In the genomic region with DNA sequence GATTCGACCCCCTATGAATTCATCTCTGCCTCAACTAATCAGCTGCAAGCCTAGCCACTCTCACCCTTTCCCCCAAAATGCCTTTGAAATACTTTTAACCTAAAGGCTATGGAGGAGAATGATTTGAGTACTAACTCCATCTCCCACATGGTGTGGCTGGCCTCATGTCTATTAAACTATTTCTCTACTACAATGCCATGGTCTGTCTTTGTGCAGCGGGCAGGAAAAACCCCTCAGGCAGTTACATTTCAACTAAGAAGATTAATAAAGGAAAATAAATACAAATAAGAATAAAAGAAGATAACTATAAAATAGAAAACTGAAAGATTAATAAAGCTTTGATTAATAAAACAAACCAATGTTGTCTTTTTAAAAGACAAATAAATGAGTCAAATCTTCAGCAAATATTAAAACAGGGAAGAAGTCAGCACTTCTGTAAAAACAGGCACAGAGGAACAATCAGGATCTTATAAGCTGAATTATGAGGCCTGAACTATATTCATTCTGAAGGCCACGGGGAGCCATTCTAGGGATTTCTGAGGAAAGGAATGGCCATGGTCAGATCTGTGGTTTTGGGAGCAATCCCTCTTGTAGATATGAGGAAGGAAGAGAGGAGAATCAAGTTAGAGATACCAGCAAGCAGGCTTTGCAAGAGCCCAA, we compare ENCODE assay signal across 14 cellular contexts.
DNase-seq lines count a peak whose midpoint lies in the region; ATAC-seq and TF ChIP-seq lines count a peak whose summit lies in the region.
"Had no signal": no experiment of that assay in that cellular context is flagged by ENCODE, and none has a peak within 500 bp of the region (broad histone marks: within the 10 kb centered on the region; RNA-seq: fewer than 3 reads in every experiment).

No MANE protein-coding gene starts in this region.

- BruUV-seq in Calu3 (replicated peaks; lab: Mats Ljungman, UMichigan) (no TSS peak), PC-9 (replicated peaks; lab: Mats Ljungman, UMichigan) (no TSS peak)

- 0 out of 2 replicates have a peak overlapping the region, but pooled peaks have one; percentile 2 for H3K27ac ChIP-seq in PC-9
- H3K27ac ChIP-seq: BLaER1 treated with 17β-estradiol and CSF1 and Interleukin-3, amounts not matched to agents 10 nM and 100 nM had no signal

- H3K9me2 ChIP-seq in PC-9 (ENCODE audit: insufficient read depth) = no peaks in the 10 kb centered on the region

- 0 out of 2 replicates have a peak overlapping the region, but pooled peaks have one; percentile 3 for H3K4me2 ChIP-seq in PC-9
- H3K4me2 ChIP-seq: BLaER1 treated with 17β-estradiol and CSF1 and Interleukin-3, amounts not matched to agents 10 nM and 100 nM had no signal

- no peaks in the 10 kb centered on the region for H3K79me2 ChIP-seq in PC-9 (ENCODE audit: low read depth)

- intact Hi-C loops in Calu3 (cut with micrococcal nuclease; ENCODE audit: unreplicated experiment) = no loop called here
- intact Hi-C loops in PC-9 (cut with micrococcal nuclease; ENCODE audit: unreplicated experiment) = no loop called here

- TF ChIP-seq CTCF in Calu3 (IDR thresholded peaks at IDR 0.05; ENCODE audit: unreplicated experiment) (no peak), PC-9 (conservative IDR thresholded peaks at IDR 0.05) (no peak)

- 0 out of 2 replicates have a peak, but pooled peaks cover 10% of the 10 kb centered on the region for H3K36me3 ChIP-seq in PC-9 (ENCODE audit: low read depth)

- no peaks in the 10 kb centered on the region for H3K9me3 ChIP-seq in PC-9 (ENCODE audit: insufficient read depth, low read depth)

- POLR2A ChIA-PET in PC-9 (lab: Charles Lee; ENCODE audit: unreplicated experiment) = no interaction called here

- CTCF ChIA-PET in Calu3 (lab: Charles Lee) (interaction anchor here (0.6 to 1.1 kb wide), 4 partner anchors 9 to 42 kb away, joined by 3 to 6 read pairs (median 4); no protein-coding TSS in a partner anchor), PC-9 (lab: Charles Lee) (no interaction called here)

- no peaks in the 10 kb centered on the region for H3K27me3 ChIP-seq in PC-9 (ENCODE audit: insufficient read depth, low read depth)
- H3K27me3 ChIP-seq: BLaER1 treated with 17β-estradiol and CSF1 and Interleukin-3, amounts not matched to agents 10 nM and 100 nM had no signal

- no peak overlapping the region for H2AFZ ChIP-seq in PC-9

- peaks cover 3% of the 10 kb centered on the region; the same call in 1 of the 2 replicates for H3F3A ChIP-seq in PC-9 (ENCODE audit: insufficient read depth, low read depth)

- no peak for DNase-seq in Calu3
- DNase-seq in PC-9 = no peak
- DNase-seq in foreskin melanocyte = peak; percentile 88
- DNase-seq in retina = no peak
- no peak for DNase-seq in natural killer cell treated with Interleukin-12 subunit alpha and Interleukin-12 subunit beta and Interleukin-15 and Interleukin-18, amount 100 ng/mL, for 72 hours (ENCODE audit: low spot score)
- DNase-seq: ACHN; CD4-positive, CD25-positive, alpha-beta regulatory T cell; DMS 273 treated with DMSO at 0.1 percent for 48 hours; DMS79 treated with DMSO at 0.1 percent for 48 hours; EL; HCEC 1CT; HFFc6 had no signal

- H3K4me1 Mint-ChIP-seq in Calu3 (ENCODE audit: low read depth, unreplicated experiment) = peaks cover 49% of the 10 kb centered on the region
- H3K4me1 Mint-ChIP-seq in natural killer cell treated with Interleukin-12 subunit alpha and Interleukin-12 subunit beta and Interleukin-15 and Interleukin-18, amount 100 ng/mL, for 72 hours (ENCODE audit: low read depth in 2 of 2) = no peaks in the 10 kb centered on the region

- H3K27me3 Mint-ChIP-seq in Calu3 (ENCODE audit: unreplicated experiment) = no peaks in the 10 kb centered on the region
- no peaks in the 10 kb centered on the region for H3K27me3 Mint-ChIP-seq in natural killer cell treated with Interleukin-12 subunit alpha and Interleukin-12 subunit beta and Interleukin-15 and Interleukin-18, amount 100 ng/mL, for 72 hours
- H3K27me3 Mint-ChIP-seq: CD4-positive, CD25-positive, alpha-beta regulatory T cell had no signal

- no peak overlapping the region for H3K4me3 Mint-ChIP-seq in Calu3 (ENCODE audit: low read depth, unreplicated experiment)
- H3K4me3 Mint-ChIP-seq in natural killer cell treated with Interleukin-12 subunit alpha and Interleukin-12 subunit beta and Interleukin-15 and Interleukin-18, amount 100 ng/mL, for 72 hours = no peak overlapping the region
- H3K4me3 Mint-ChIP-seq: CD4-positive, CD25-positive, alpha-beta regulatory T cell; HFFc6 had no signal

- no peak overlapping the region for H3K4me3 ChIP-seq in PC-9
- H3K4me3 ChIP-seq: BLaER1 treated with 17β-estradiol and CSF1 and Interleukin-3, amounts not matched to agents 10 nM and 100 nM had no signal

- no peaks in the 10 kb centered on the region for H4K20me1 ChIP-seq in PC-9 (ENCODE audit: insufficient read depth)
- H4K20me1 ChIP-seq: BLaER1 treated with 17β-estradiol and CSF1 and Interleukin-3, amounts not matched to agents 10 nM and 100 nM had no signal

- H3K4me1 ChIP-seq in PC-9 (replicated peaks; ENCODE audit: insufficient read depth) = peaks cover 10% of the 10 kb centered on the region; the same call in 1 of the 2 replicates

- no peak for ATAC-seq in natural killer cell treated with Interleukin-12 subunit alpha and Interleukin-12 subunit beta and Interleukin-15 and Interleukin-18, amount 100 ng/mL, for 72 hours
- no peak for ATAC-seq in GM19455 (IDR thresholded peaks at IDR 0.05; ENCODE audit: unreplicated experiment)

- peak overlapping the region; percentile 51 for H3K27ac Mint-ChIP-seq in Calu3 (ENCODE audit: unreplicated experiment)
- H3K27ac Mint-ChIP-seq in natural killer cell treated with Interleukin-12 subunit alpha and Interleukin-12 subunit beta and Interleukin-15 and Interleukin-18, amount 100 ng/mL, for 72 hours = no peak overlapping the region
- H3K27ac Mint-ChIP-seq: CD4-positive, CD25-positive, alpha-beta regulatory T cell; HFFc6 had no signal

- no peaks in the 10 kb centered on the region for H3K9me3 Mint-ChIP-seq in Calu3 (ENCODE audit: low read depth, unreplicated experiment)
- H3K9me3 Mint-ChIP-seq in natural killer cell treated with Interleukin-12 subunit alpha and Interleukin-12 subunit beta and Interleukin-15 and Interleukin-18, amount 100 ng/mL, for 72 hours = no peaks in the 10 kb centered on the region
- H3K9me3 Mint-ChIP-seq: HFFc6 had no signal

- H3K36me3 Mint-ChIP-seq in Calu3 (ENCODE audit: insufficient read depth, unreplicated experiment) = peaks cover 5% of the 10 kb centered on the region
- H3K36me3 Mint-ChIP-seq in natural killer cell treated with Interleukin-12 subunit alpha and Interleukin-12 subunit beta and Interleukin-15 and Interleukin-18, amount 100 ng/mL, for 72 hours = no peaks in the 10 kb centered on the region
